ENCODE assay signal across 28 cellular contexts in genomic region chrX:117610049-117610448, GRCh38.
"Had no signal": no experiment of that assay in that cellular context is flagged by ENCODE, and none has a peak within 500 bp of the region (broad histone marks: within the 10 kb centered on the region; RNA-seq: fewer than 3 reads in every experiment).

No MANE protein-coding gene starts in this region.

- H3K27me3 ChIP-seq: neural progenitor cell, ovary, spleen, suprapubic skin, testis, tibial artery, transverse colon, upper lobe of right lung, uterus had no signal

- H3K36me3 ChIP-seq: neural progenitor cell, ovary, spleen, suprapubic skin, tibial artery, transverse colon, upper lobe of right lung, uterus had no signal

- H3K4me3 ChIP-seq: neural progenitor cell, ovary, psoas muscle, skin epidermis, smooth muscle cell, spleen, suprapubic skin, testis, tibial artery, transverse colon, upper lobe of right lung, uterus had no signal

- H3K79me2 ChIP-seq: parathyroid adenoma had no signal

- H3K27ac ChIP-seq: neural progenitor cell, ovary, parathyroid adenoma, psoas muscle, skin epidermis, spleen, suprapubic skin, testis, tibial artery, transverse colon, upper lobe of right lung, uterus had no signal

- DNase-seq: natural killer cell; occipital lobe; ovary; posterior cingulate gyrus; psoas muscle; right cardiac atrium; spleen; stimulated activated CD4-positive, alpha-beta T cell treated with anti-CD3 and anti-CD28 coated beads, Interleukin-12 subunit alpha, Interleukin-12 subunit beta, amount 100 ng/mL, for 4 hours; stimulated activated CD4-positive, alpha-beta T cell treated with anti-CD3 and anti-CD28 coated beads, Interleukin-1b, Interleukin-23, amount 100 ng/mL, for 48 hours; stimulated activated CD4-positive, alpha-beta T cell treated with anti-CD3 and anti-CD28 coated beads, Interleukin-4, amount 100 ng/mL, for 1 hour; stimulated activated CD4-positive, alpha-beta T cell treated with anti-CD3 and anti-CD28 coated beads, Interleukin-4, amount 100 ng/mL, for 4 hours; stimulated activated CD8-positive, alpha-beta memory T cell treated with anti-CD3 and anti-CD28 coated beads, Interleukin-4, amount 100 ng/mL, for 48 hours; stimulated activated naive CD4-positive, alpha-beta T cell; stimulated activated naive CD8-positive, alpha-beta T cell treated with anti-CD3 and anti-CD28 coated beads, Interleukin-15, amount 100 ng/mL, for 72 hours; stimulated activated naive CD8-positive, alpha-beta T cell treated with anti-CD3 and anti-CD28 coated beads, Interleukin-15, Interleukin-2, amounts not matched to agents 100 U/mL and 50 U/mL, for 24 hours; substantia nigra; testis; tibial artery; transverse colon; upper lobe of right lung; uterus had no signal

- H3K4me1 ChIP-seq: neural progenitor cell, parathyroid adenoma, psoas muscle, spleen, suprapubic skin, testis, tibial artery, transverse colon, upper lobe of right lung, uterus had no signal

- H2AFZ ChIP-seq: neural progenitor cell, parathyroid adenoma had no signal

- H3K9ac ChIP-seq: neural progenitor cell, parathyroid adenoma had no signal

- H3K9me3 ChIP-seq: ovary, psoas muscle, suprapubic skin, testis, transverse colon, upper lobe of right lung had no signal

- H3K4me2 ChIP-seq: neural progenitor cell, smooth muscle cell had no signal

- ATAC-seq: natural killer cell; psoas muscle; right cardiac atrium; sciatic nerve; stimulated activated memory B cell treated with anti-CD40 and anti-IgM and Interleukin-4, amounts not matched to agents 10 μg/mL and 1 μg/mL and 100 μg/mL, for 72 hours; stimulated activated naive CD8-positive, alpha-beta T cell treated with anti-CD3 and anti-CD28 coated beads, Interleukin-15, amount 100 ng/mL, for 72 hours; stimulated activated naive CD8-positive, alpha-beta T cell treated with anti-CD3 and anti-CD28 coated beads, Interleukin-15, Interleukin-2, amounts not matched to agents 100 U/mL and 50 U/mL, for 24 hours; upper lobe of right lung had no signal
